Comparison of ENCODE assay signal across 28 cellular contexts in the genomic region with DNA sequence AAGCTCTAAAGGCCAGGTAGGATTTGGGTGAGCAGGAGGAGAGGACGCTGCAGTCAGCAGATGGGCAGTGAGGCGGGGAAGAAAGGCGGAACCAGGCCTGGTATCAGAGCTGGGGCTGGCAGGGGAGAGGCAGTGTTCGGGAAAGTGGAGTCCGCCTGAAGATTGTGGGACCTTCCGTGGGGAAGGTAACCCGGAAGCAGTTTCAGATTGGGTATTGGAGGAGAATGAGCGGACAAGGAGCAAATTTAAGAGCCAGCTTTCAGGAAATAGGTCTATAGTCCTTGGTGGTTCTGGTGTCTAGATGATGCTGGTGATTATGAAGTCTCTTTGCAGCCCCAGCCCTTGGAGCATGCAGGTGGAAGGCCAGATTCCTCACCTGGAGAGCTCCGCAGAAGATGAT. TPM values are rescaled to one million over a fixed set of nuclear protein-coding genes. Genes with fewer than 3 reads are reported as not detected.
"Had no signal": no experiment of that assay in that cellular context is flagged by ENCODE, and none has a peak within 500 bp of the region (broad histone marks: within the 10 kb centered on the region; RNA-seq: fewer than 3 reads in every experiment).

No MANE protein-coding gene starts in this region.

- H3K9me3 Mint-ChIP-seq: activated CD4-positive, alpha-beta memory T cell treated with anti-CD3 and anti-CD28 coated beads for 36 hours; activated CD4-positive, alpha-beta T cell treated with anti-CD3 and anti-CD28 coated beads, Interleukin-2, amount 10 ng/mL, durations not matched to agents 7 days and 5 days; activated naive CD4-positive, alpha-beta T cell treated with anti-CD3 and anti-CD28 coated beads for 36 hours; activated naive CD4-positive, alpha-beta T cell treated with anti-CD3 and anti-CD28 coated beads, Interleukin-2, amount 50 U/mL, for 72 hours; activated T-cell treated with anti-CD3 and anti-CD28 coated beads, Interleukin-2, amount 50 U/mL, for 4 hours; activated T-helper 1 cell treated with anti-CD3 and anti-CD28 coated beads, Interleukin-12 subunit alpha, Interleukin-12 subunit beta, Interleukin-2, Interleukin-4 antibody, amounts not matched to agents 30 ng/mL and 10 ng/mL and 1 ng/mL, durations not matched to agents 14 hours and 24 hours and 36 hours; T-helper 1 cell treated with Interleukin-12 subunit alpha and Interleukin-12 subunit beta and Interleukin-4 antibody, amounts not matched to agents 30 μg/mL and 1 μg/mL, for 36 hours; T-helper 2 cell treated with Interferon-gamma antibody and Interleukin-4, amounts not matched to agents 5 μg/mL and 100 μg/mL, for 36 hours had no signal

- H3K4me3 Mint-ChIP-seq: activated CD4-positive, alpha-beta memory T cell treated with anti-CD3 and anti-CD28 coated beads for 36 hours; activated CD4-positive, alpha-beta T cell treated with anti-CD3 and anti-CD28 coated beads for 36 hours; activated CD4-positive, alpha-beta T cell treated with anti-CD3 and anti-CD28 coated beads, Interleukin-2, amount 10 ng/mL, durations not matched to agents 7 days and 5 days; activated naive CD4-positive, alpha-beta T cell treated with anti-CD3 and anti-CD28 coated beads for 36 hours; activated T-cell treated with anti-CD3 and anti-CD28 coated beads, Interleukin-2, amount 50 U/mL, for 4 hours; activated T-helper 1 cell treated with anti-CD3 and anti-CD28 coated beads, Interleukin-12 subunit alpha, Interleukin-12 subunit beta, Interleukin-2, Interleukin-4 antibody, amounts not matched to agents 30 ng/mL and 10 ng/mL and 1 ng/mL, durations not matched to agents 14 hours and 24 hours and 36 hours; T-helper 1 cell treated with Interleukin-12 subunit alpha and Interleukin-12 subunit beta and Interleukin-4 antibody, amounts not matched to agents 30 μg/mL and 1 μg/mL, for 36 hours; T-helper 2 cell treated with Interferon-gamma antibody and Interleukin-4, amounts not matched to agents 5 μg/mL and 100 μg/mL, for 36 hours had no signal

- DNase-seq: activated CD4-positive, alpha-beta memory T cell treated with anti-CD3 and anti-CD28 coated beads for 36 hours; activated CD4-positive, alpha-beta T cell treated with anti-CD3 and anti-CD28 coated beads for 36 hours; activated CD4-positive, alpha-beta T cell treated with anti-CD3 and anti-CD28 coated beads, Interleukin-2, amount 10 ng/mL, durations not matched to agents 7 days and 5 days; activated CD8-positive, alpha-beta memory T cell treated with anti-CD3 and anti-CD28 coated beads, Interleukin-2, amount 50 U/mL, for 4 hours; activated gamma-delta T cell treated with Interleukin-2 at 50 U/mL for 16 hours; activated naive CD4-positive, alpha-beta T cell treated with anti-CD3 and anti-CD28 coated beads for 36 hours; activated T-cell treated with anti-CD3 and anti-CD28 coated beads for 4 hours; activated T-cell treated with anti-CD3 and anti-CD28 coated beads, Interleukin-2, amount 50 U/mL, for 4 hours; adrenal gland; body of pancreas; Kasumi-1; NCI-H1048; NCI-H1105 treated with DMSO at 0.1 percent for 48 hours; NCI-H1436; NCI-H1694; NCI-H1930; NCI-H2081 treated with DMSO at 0.1 percent for 48 hours; NCI-H345; NCI-H524 treated with DMSO at 0.1 percent for 48 hours; Peyer's patch; RPMI8226; SHP77 treated with DMSO at 0.1 percent for 48 hours; SK-N-SH had no signal

- H3K27ac Mint-ChIP-seq: activated CD4-positive, alpha-beta memory T cell treated with anti-CD3 and anti-CD28 coated beads for 36 hours; activated CD4-positive, alpha-beta T cell treated with anti-CD3 and anti-CD28 coated beads for 36 hours; activated CD4-positive, alpha-beta T cell treated with anti-CD3 and anti-CD28 coated beads, Interleukin-2, amount 10 ng/mL, durations not matched to agents 7 days and 5 days; activated naive CD4-positive, alpha-beta T cell treated with anti-CD3 and anti-CD28 coated beads for 36 hours; activated naive CD4-positive, alpha-beta T cell treated with anti-CD3 and anti-CD28 coated beads, Interleukin-2, amount 50 U/mL, for 72 hours; activated T-helper 1 cell treated with anti-CD3 and anti-CD28 coated beads, Interleukin-12 subunit alpha, Interleukin-12 subunit beta, Interleukin-2, Interleukin-4 antibody, amounts not matched to agents 30 ng/mL and 10 ng/mL and 1 ng/mL, durations not matched to agents 14 hours and 24 hours and 36 hours; T-helper 1 cell treated with Interleukin-12 subunit alpha and Interleukin-12 subunit beta and Interleukin-4 antibody, amounts not matched to agents 30 μg/mL and 1 μg/mL, for 36 hours; T-helper 2 cell treated with Interferon-gamma antibody and Interleukin-4, amounts not matched to agents 5 μg/mL and 100 μg/mL, for 36 hours had no signal

- H3K4me1 Mint-ChIP-seq: activated CD4-positive, alpha-beta T cell treated with anti-CD3 and anti-CD28 coated beads for 36 hours; activated CD4-positive, alpha-beta T cell treated with anti-CD3 and anti-CD28 coated beads, Interleukin-2, amount 10 ng/mL, durations not matched to agents 7 days and 5 days had no signal

- ATAC-seq: activated CD4-positive, alpha-beta T cell treated with anti-CD3 and anti-CD28 coated beads for 36 hours; activated CD4-positive, CD25-positive, alpha-beta regulatory T cell treated with anti-CD3 and anti-CD28 coated beads, Interleukin-2, amount 50 U/mL, for 24 hours; activated naive CD4-positive, alpha-beta T cell treated with anti-CD3 and anti-CD28 coated beads, Interleukin-2, amount 50 U/mL, for 72 hours; activated T-cell treated with anti-CD3 and anti-CD28 coated beads, Interleukin-2, amount 50 U/mL, for 4 hours; body of pancreas had no signal

- H3K36me3 Mint-ChIP-seq: activated CD4-positive, alpha-beta memory T cell treated with anti-CD3 and anti-CD28 coated beads for 36 hours; activated naive CD4-positive, alpha-beta T cell treated with anti-CD3 and anti-CD28 coated beads, Interleukin-2, amount 50 U/mL, for 72 hours had no signal

RNA-seq across cellular contexts. Expression of a gene that starts 51.0 kb away (rescaled TPM):
- total RNA-seq: activated CD4-positive, alpha-beta T cell treated with anti-CD3 and anti-CD28 coated beads, Interleukin-2, amount 10 ng/mL, durations not matched to agents 7 days and 5 days; activated T-helper 1 cell treated with anti-CD3 and anti-CD28 coated beads, Interleukin-12 subunit alpha, Interleukin-12 subunit beta, Interleukin-2, Interleukin-4 antibody, amounts not matched to agents 30 ng/mL and 10 ng/mL and 1 ng/mL, durations not matched to agents 14 hours and 24 hours and 36 hours had no signal
